ENCODE assay signal across 17 cellular contexts in genomic region chr11:57512646-57513445, GRCh38. TPM values are rescaled to one million over a fixed set of nuclear protein-coding genes. Genes with fewer than 3 reads are reported as not detected.
A peak's percentile ranks its signal among the peaks of the same experiment; 100 is the strongest.
DNase-seq lines count a peak whose midpoint lies in the region; ATAC-seq and TF ChIP-seq lines count a peak whose summit lies in the region.
"Had no signal": no experiment of that assay in that cellular context is flagged by ENCODE, and none has a peak within 500 bp of the region (broad histone marks: within the 10 kb centered on the region; RNA-seq: fewer than 3 reads in every experiment).

No MANE protein-coding gene starts in this region.

- H3K4me1 ChIP-seq in OCI-LY1 (ENCODE audit: insufficient read depth, low read length, severe bottlenecking) (peaks cover 33% of the 10 kb centered on the region), body of pancreas (peaks cover 46% of the 10 kb centered on the region), stomach (peaks cover 10 to 35% (median 29%) of the 10 kb centered on the region in 4 donors)

- DNase-seq in DMS 273 (lab: John Stamatoyannopoulos, UW; ENCODE audit: unreplicated experiment) (peak; percentile 40), DMS 273 treated with DMSO at 0.1 percent for 48 hours (lab: John Stamatoyannopoulos, UW) (no peak), body of pancreas (no peak), stomach (no peak)
- no peak for DNase-seq in stimulated activated effector memory CD8-positive, alpha-beta T cell treated with anti-CD3 and anti-CD28 coated beads, Interleukin-12 subunit alpha, Interleukin-12 subunit beta, amount 100 ng/mL, for 72 hours (ENCODE audit: low spot score in 2 of 2)
- DNase-seq: hippocampal formation; mammary epithelial cell; NCI-H1694; NCI-H748 treated with DMSO at 0.1 percent for 48 hours; posterior cingulate gyrus; stimulated activated CD4-positive, alpha-beta T cell treated with anti-CD3 and anti-CD28 coated beads, Interleukin-2, amount 100 ng/mL, for 24 hours; SW 1271 had no signal

- peak overlapping the region; percentile 83 for H3K4me3 ChIP-seq in OCI-LY1 (ENCODE audit: low read depth, low read length, poor library complexity, severe bottlenecking)
- H3K4me3 ChIP-seq in body of pancreas = peak overlapping the region in 1 of 2 donors; percentile 90
- no peak overlapping the region for H3K4me3 ChIP-seq in stomach

- peaks cover 5% of the 10 kb centered on the region for H3K36me3 Mint-ChIP-seq in stimulated activated effector memory CD8-positive, alpha-beta T cell treated with anti-CD3 and anti-CD28 coated beads, Interleukin-12 subunit alpha, Interleukin-12 subunit beta, amount 100 ng/mL, for 72 hours

- H3K9ac ChIP-seq in OCI-LY1 (ENCODE audit: low read length) = peak overlapping the region; percentile 82; the same call in 1 of the 2 replicates

- H3K27me3 ChIP-seq in OCI-LY1 (ENCODE audit: insufficient read depth, low read length) (no peaks in the 10 kb centered on the region), body of pancreas (no peaks in the 10 kb centered on the region), stomach (no peaks in the 10 kb centered on the region)

- peak overlapping the region; percentile 96 for H3K4me3 Mint-ChIP-seq in stimulated activated effector memory CD8-positive, alpha-beta T cell treated with anti-CD3 and anti-CD28 coated beads, Interleukin-12 subunit alpha, Interleukin-12 subunit beta, amount 100 ng/mL, for 72 hours

- peak overlapping the region; percentile 88 for H3K4me2 ChIP-seq in OCI-LY1 (ENCODE audit: low read length)

- TF ChIP-seq POLR2A in body of pancreas (IDR thresholded peaks at IDR 0.05) = no peak
- no peak for TF ChIP-seq POLR2A in stomach (IDR thresholded peaks at IDR 0.05)

- intact Hi-C loops in body of pancreas (cut with DNase I) (no loop called here), stomach (cut with DNase I; ENCODE audit: low total_unique reads) (no loop called here)

- H3K27ac ChIP-seq in OCI-LY1 (ENCODE audit: low read depth, low read length, poor library complexity, severe bottlenecking) (peak overlapping the region; percentile 77), body of pancreas (peak overlapping the region in 3 of 4 donors; percentile 78 to 95 (median 95)), stomach (peak overlapping the region in 1 of 5 donors; percentile 67)
- H3K27ac ChIP-seq: 22Rv1 had no signal

- no peaks in the 10 kb centered on the region for H3K9me3 Mint-ChIP-seq in stimulated activated effector memory CD8-positive, alpha-beta T cell treated with anti-CD3 and anti-CD28 coated beads, Interleukin-12 subunit alpha, Interleukin-12 subunit beta, amount 100 ng/mL, for 72 hours

- H3K27ac Mint-ChIP-seq in stimulated activated effector memory CD8-positive, alpha-beta T cell treated with anti-CD3 and anti-CD28 coated beads, Interleukin-12 subunit alpha, Interleukin-12 subunit beta, amount 100 ng/mL, for 72 hours = peak overlapping the region; percentile 13

- no peaks in the 10 kb centered on the region for H4K20me1 ChIP-seq in OCI-LY1 (ENCODE audit: insufficient read depth, low read length)

- H3K36me3 ChIP-seq in OCI-LY1 (ENCODE audit: insufficient read depth, low read length) (peaks cover 7% of the 10 kb centered on the region; the same call in 1 of the 2 replicates), body of pancreas (replicated peaks in 1 of 2; ENCODE audit: insufficient read depth in 1 of 2, low read depth in 2 of 2) (no peaks in the 10 kb centered on the region), stomach (peaks cover 0 to 9% (median 2%) of the 10 kb centered on the region in 4 donors)

- TF ChIP-seq CTCF in OCI-LY1 (IDR thresholded peaks at IDR 0.05; ENCODE audit: low read length) (no peak), body of pancreas (IDR thresholded peaks at IDR 0.05) (no peak), stomach (IDR thresholded peaks at IDR 0.05) (no peak)

- no peaks in the 10 kb centered on the region for H3F3A ChIP-seq in OCI-LY1 (ENCODE audit: insufficient read depth, low read length)

- no peaks in the 10 kb centered on the region for H3K9me3 ChIP-seq in OCI-LY1 (ENCODE audit: low read length)
- no peaks in the 10 kb centered on the region for H3K9me3 ChIP-seq in body of pancreas
- no peaks in the 10 kb centered on the region for H3K9me3 ChIP-seq in stomach

- no peaks in the 10 kb centered on the region for H3K9me2 ChIP-seq in OCI-LY1 (ENCODE audit: low read depth, low read length)

- H3K4me1 Mint-ChIP-seq in stimulated activated effector memory CD8-positive, alpha-beta T cell treated with anti-CD3 and anti-CD28 coated beads, Interleukin-12 subunit alpha, Interleukin-12 subunit beta, amount 100 ng/mL, for 72 hours = peaks cover 17% of the 10 kb centered on the region

- ATAC-seq in body of pancreas = no peak
- no peak for ATAC-seq in stimulated activated effector memory CD8-positive, alpha-beta T cell treated with anti-CD3 and anti-CD28 coated beads, Interleukin-12 subunit alpha, Interleukin-12 subunit beta, amount 100 ng/mL, for 72 hours
- ATAC-seq in HG02798 (IDR thresholded peaks at IDR 0.05; ENCODE audit: poor library complexity, unreplicated experiment) = no peak
- ATAC-seq in GM19463 (IDR thresholded peaks at IDR 0.05; ENCODE audit: unreplicated experiment) = no peak

- H3K79me2 ChIP-seq in OCI-LY1 (ENCODE audit: insufficient read depth, low read length) = no peaks in the 10 kb centered on the region

- no peak overlapping the region for H2AFZ ChIP-seq in OCI-LY1 (ENCODE audit: low read length)

- 35 to 53% methylated on average over 12 of the region's 12 CpGs for WGBS in body of pancreas, 2 donors
- 82 to 89% (median 87%) methylated on average over 12 of the region's 12 CpGs for WGBS in stomach, 5 donors

- TF ChIP-seq EP300 in stomach (IDR thresholded peaks at IDR 0.05) = no peak

RNA-seq across cellular contexts. Expression of gene SLC43A1, which starts 2.7 kb away (rescaled TPM):
- total RNA-seq in body of pancreas (100 to 1,000 TPM in 1 of 2 donors, 10 to 100 TPM in 1; 87.7 to 128 TPM), stomach (10 to 100 TPM; 10.5 to 38.4 (median 18.5) TPM)
- polyA plus RNA-seq in stomach = 10 to 100 TPM; 16.0 to 24.6 (median 19.7) TPM

RNA-seq across cellular contexts. Expression of gene TIMM10, which starts 17.7 kb away (rescaled TPM):
- total RNA-seq in body of pancreas = 10 to 100 TPM in 1 of 2 donors, 1 to 10 TPM in 1; 5.6 to 24.4 TPM
- total RNA-seq in stomach = 10 to 100 TPM in 3 of 5 donors, 1 to 10 TPM in 2; 1.7 to 51.3 (median 31.3) TPM
- 10 to 100 TPM; 66.7 to 79.6 (median 73.7) TPM for polyA plus RNA-seq in stomach

RNA-seq across cellular contexts. Expression of gene SMTNL1, which starts 24.5 kb away (rescaled TPM):
- total RNA-seq in body of pancreas (not detected), stomach (not detected)
- not detected for polyA plus RNA-seq in stomach
- total RNA-seq: endothelial cell of umbilical vein, mammary epithelial cell had no signal
- polyA plus RNA-seq: endothelial cell of umbilical vein, mammary epithelial cell had no signal

RNA-seq across cellular contexts. Expression of gene RTN4RL2, which starts 52.5 kb away (rescaled TPM):
- 1 to 10 TPM in 1 of 2 donors, under 1 TPM in 1; 0.99 to 3.4 TPM for total RNA-seq in body of pancreas
- 1 to 10 TPM in 2 of 5 donors, not detected in 3; 3.9 to 8.1 TPM for total RNA-seq in stomach
- under 1 TPM; 0.75 to 0.78 (median 0.76) TPM for polyA plus RNA-seq in stomach

RNA-seq across cellular contexts. Expression of gene UBE2L6, which starts 54.6 kb away (rescaled TPM):
- total RNA-seq in body of pancreas (10 to 100 TPM in 1 of 2 donors, 1 to 10 TPM in 1; 7.9 to 17.4 TPM), stomach (10 to 100 TPM in 4 of 5 donors, 1 to 10 TPM in 1; 2.2 to 57.8 (median 21.3) TPM)
- 10 to 100 TPM; 47.3 to 73.0 (median 71.4) TPM for polyA plus RNA-seq in stomach
